Comparison of ENCODE assay signal across 24 cellular contexts in genomic region chr15:67495585-67495984, GRCh38.
"Had no signal": no experiment of that assay in that cellular context is flagged by ENCODE, and none has a peak within 500 bp of the region (broad histone marks: within the 10 kb centered on the region; RNA-seq: fewer than 3 reads in every experiment).

No MANE protein-coding gene starts in this region.

- H3K27me3 ChIP-seq: MG63, SJCRH30 had no signal

- DNase-seq: IMR-90, Karpas-422, KG1, MG63, NCI-H1092, NCI-H1105 treated with DMSO at 0.1 percent for 48 hours, NCI-H1436, NCI-H187, NCI-H2029, NCI-H2081 treated with DMSO at 0.1 percent for 48 hours, NCI-H2171, NCI-H226, NCI-H446, NCI-H510A, NCI-H524 treated with DMSO at 0.1 percent for 48 hours, NCI-H69, NCI-H774, PC-3, SHP77 treated with DMSO at 0.1 percent for 48 hours, SJCRH30, SW 1271 had no signal

- H3K4me3 ChIP-seq: MG63, SJCRH30 had no signal

- H3K36me3 ChIP-seq: MG63, SJCRH30 had no signal

- H3K27ac ChIP-seq: RWPE1, SJCRH30 had no signal

- FAIRE-seq: HepG2 had no signal

- H3K4me1 ChIP-seq: SJCRH30 had no signal

- ATAC-seq: HepG2, Panc1, PC-3 had no signal

- H3K9me3 ChIP-seq: MG63, SJCRH30 had no signal
